30 cellular contexts compared by ENCODE assay signal in genomic region chr16:23160082-23160481, GRCh38. TPM values are rescaled to one million over a fixed set of nuclear protein-coding genes. Genes with fewer than 3 reads are reported as not detected.
"Had no signal": no experiment of that assay in that cellular context is flagged by ENCODE, and none has a peak within 500 bp of the region (broad histone marks: within the 10 kb centered on the region; RNA-seq: fewer than 3 reads in every experiment).

No MANE protein-coding gene starts in this region.

- H3K36me3 Mint-ChIP-seq: activated naive CD4-positive, alpha-beta T cell treated with anti-CD3 and anti-CD28 coated beads, Interleukin-2, amount 50 U/mL, for 24 hours had no signal

- DNase-seq: activated CD4-positive, alpha-beta T cell treated with anti-CD3 and anti-CD28 coated beads for 4 hours; activated CD4-positive, alpha-beta T cell treated with anti-CD3 and anti-CD28 coated beads, Interleukin-2, amount 50 U/mL, for 4 hours; activated CD8-positive, alpha-beta memory T cell treated with anti-CD3 and anti-CD28 coated beads, Interleukin-2, amount 50 U/mL, for 48 hours; activated CD8-positive, alpha-beta T cell treated with anti-CD3 and anti-CD28 coated beads, Interleukin-2, amount 10 ng/mL, durations not matched to agents 7 days and 5 days; activated effector memory CD4-positive, alpha-beta T cell treated with Interleukin-2 at 50 U/mL for 16 hours; activated naive CD4-positive, alpha-beta T cell; activated T-cell treated with anti-CD3 and anti-CD28 coated beads, Interleukin-2, amount 50 U/mL, for 24 hours; amygdala; brain microvascular endothelial cell; KBM-7; MV-4-11; NCI-H1092 treated with DMSO at 0.1 percent for 48 hours; NCI-H1417 treated with DMSO at 0.1 percent for 48 hours; NCI-H1694; NCI-H2029 treated with DMSO at 0.1 percent for 48 hours; NCI-H345; NCI-H510A; NCI-H526 treated with DMSO at 0.1 percent for 48 hours; NCI-H82; PC-3; SHP77 treated with DMSO at 0.1 percent for 48 hours; T-helper 17 cell; T-helper 9 cell had no signal

- H3K4me3 Mint-ChIP-seq: activated CD8-positive, alpha-beta T cell treated with anti-CD3 and anti-CD28 coated beads, Interleukin-2, amount 10 ng/mL, durations not matched to agents 7 days and 5 days; activated naive CD4-positive, alpha-beta T cell treated with anti-CD3 and anti-CD28 coated beads, Interleukin-2, amount 50 U/mL, for 24 hours; activated T-cell treated with anti-CD3 and anti-CD28 coated beads, Interleukin-2, amount 50 U/mL, for 24 hours; activated T-helper 1 cell treated with anti-CD3 and anti-CD28 coated beads, Interleukin-12 subunit alpha, Interleukin-12 subunit beta, Interleukin-2, Interleukin-4 antibody, amounts not matched to agents 30 ng/mL and 10 ng/mL and 1 ng/mL, durations not matched to agents 14 hours and 24 hours and 36 hours; T-helper 17 cell had no signal

- H3K36me3 ChIP-seq: brain microvascular endothelial cell, cardiac muscle cell had no signal

- H3K27ac Mint-ChIP-seq: activated CD8-positive, alpha-beta T cell treated with anti-CD3 and anti-CD28 coated beads, Interleukin-2, amount 10 ng/mL, durations not matched to agents 7 days and 5 days; activated naive CD4-positive, alpha-beta T cell treated with anti-CD3 and anti-CD28 coated beads, Interleukin-2, amount 50 U/mL, for 24 hours; activated T-cell treated with anti-CD3 and anti-CD28 coated beads, Interleukin-2, amount 50 U/mL, for 24 hours; activated T-helper 1 cell treated with anti-CD3 and anti-CD28 coated beads, Interleukin-12 subunit alpha, Interleukin-12 subunit beta, Interleukin-2, Interleukin-4 antibody, amounts not matched to agents 30 ng/mL and 10 ng/mL and 1 ng/mL, durations not matched to agents 14 hours and 24 hours and 36 hours; T-helper 17 cell had no signal

- ATAC-seq: activated CD4-positive, CD25-positive, alpha-beta regulatory T cell treated with anti-CD3 and anti-CD28 coated beads, Interleukin-2, amount 50 U/mL, for 24 hours; activated CD8-positive, alpha-beta T cell treated with anti-CD3 and anti-CD28 coated beads, Interleukin-2, amount 10 ng/mL, durations not matched to agents 7 days and 5 days; PC-3; T-helper 17 cell had no signal

- H3K27me3 ChIP-seq: brain microvascular endothelial cell, cardiac muscle cell had no signal

- H3K27ac ChIP-seq: brain microvascular endothelial cell, cardiac muscle cell had no signal

- H3K9me3 Mint-ChIP-seq: activated naive CD4-positive, alpha-beta T cell treated with anti-CD3 and anti-CD28 coated beads, Interleukin-2, amount 50 U/mL, for 24 hours; activated T-cell treated with anti-CD3 and anti-CD28 coated beads, Interleukin-2, amount 50 U/mL, for 24 hours; activated T-helper 1 cell treated with anti-CD3 and anti-CD28 coated beads, Interleukin-12 subunit alpha, Interleukin-12 subunit beta, Interleukin-2, Interleukin-4 antibody, amounts not matched to agents 30 ng/mL and 10 ng/mL and 1 ng/mL, durations not matched to agents 14 hours and 24 hours and 36 hours had no signal

- H3K4me3 ChIP-seq: cardiac muscle cell had no signal

RNA-seq across cellular contexts. Expression of gene SCNN1G, which starts 22.5 kb away (rescaled TPM):
- total RNA-seq: activated CD8-positive, alpha-beta T cell treated with anti-CD3 and anti-CD28 coated beads, Interleukin-2, amount 10 ng/mL, durations not matched to agents 7 days and 5 days; activated T-helper 1 cell treated with anti-CD3 and anti-CD28 coated beads, Interleukin-12 subunit alpha, Interleukin-12 subunit beta, Interleukin-2, Interleukin-4 antibody, amounts not matched to agents 30 ng/mL and 10 ng/mL and 1 ng/mL, durations not matched to agents 14 hours and 24 hours and 36 hours; astrocyte; cardiac muscle cell; LHCN-M2; SK-MEL-5; T-helper 17 cell had no signal
- polyA plus RNA-seq: cardiac muscle cell had no signal
